Comparison of ENCODE assay signal across 25 cellular contexts in the genomic region with DNA sequence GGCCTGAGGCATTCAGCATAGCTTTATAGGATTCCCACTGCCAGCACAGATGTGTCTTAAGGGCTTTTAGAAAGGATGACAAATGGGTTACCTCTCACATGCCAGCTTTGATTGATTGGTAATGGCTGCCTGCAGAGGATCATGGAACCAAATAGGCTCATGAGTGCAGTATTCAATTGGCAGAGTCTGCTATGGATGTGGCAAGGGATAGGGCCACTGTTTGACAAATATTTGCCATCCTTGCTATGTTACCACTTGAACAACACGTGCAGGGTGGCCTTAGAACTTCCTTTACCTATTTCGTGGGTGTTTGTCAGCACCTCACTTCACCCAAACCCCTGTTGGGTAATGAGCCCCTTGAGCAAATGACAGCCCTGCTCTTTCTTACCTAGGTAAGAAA.
"Had no signal": no experiment of that assay in that cellular context is flagged by ENCODE, and none has a peak within 500 bp of the region (broad histone marks: within the 10 kb centered on the region; RNA-seq: fewer than 3 reads in every experiment).

No MANE protein-coding gene starts in this region.

- H3K27ac ChIP-seq: body of pancreas, cardiac muscle cell, epithelial cell of prostate, esophagus squamous epithelium, skin epidermis, thyroid gland, upper lobe of left lung, vagina had no signal

- H3K27me3 Mint-ChIP-seq: activated CD8-positive, alpha-beta T cell treated with anti-CD3 and anti-CD28 coated beads for 36 hours; activated naive CD8-positive, alpha-beta T cell had no signal

- H3K27ac Mint-ChIP-seq: activated B cell treated with CpG ODN at 0.5 μM for 24 hours; activated CD8-positive, alpha-beta T cell treated with anti-CD3 and anti-CD28 coated beads for 36 hours; activated naive CD8-positive, alpha-beta T cell; nephron; stimulated activated effector memory CD8-positive, alpha-beta T cell treated with anti-CD3 and anti-CD28 coated beads, Interleukin-12 subunit alpha, Interleukin-12 subunit beta, amount 100 ng/mL, for 72 hours; stimulated activated naive CD8-positive, alpha-beta T cell treated with anti-CD3 and anti-CD28 coated beads, Interleukin-15, Interleukin-2, amounts not matched to agents 100 ng/mL and 50 ng/mL, for 24 hours; T-helper 2 cell treated with Interferon-gamma antibody and Interleukin-4, amounts not matched to agents 5 μg/mL and 100 μg/mL, for 36 hours had no signal

- H3K36me3 Mint-ChIP-seq: activated naive CD8-positive, alpha-beta T cell; stimulated activated effector memory CD8-positive, alpha-beta T cell treated with anti-CD3 and anti-CD28 coated beads, Interleukin-12 subunit alpha, Interleukin-12 subunit beta, amount 100 ng/mL, for 72 hours had no signal

- H3K4me3 Mint-ChIP-seq: activated B cell treated with CpG ODN at 0.5 μM for 24 hours; activated CD8-positive, alpha-beta T cell treated with anti-CD3 and anti-CD28 coated beads for 36 hours; activated naive CD8-positive, alpha-beta T cell; nephron; stimulated activated effector memory CD8-positive, alpha-beta T cell treated with anti-CD3 and anti-CD28 coated beads, Interleukin-12 subunit alpha, Interleukin-12 subunit beta, amount 100 ng/mL, for 72 hours; stimulated activated naive CD8-positive, alpha-beta T cell treated with anti-CD3 and anti-CD28 coated beads, Interleukin-15, Interleukin-2, amounts not matched to agents 100 ng/mL and 50 ng/mL, for 24 hours; T-helper 2 cell treated with Interferon-gamma antibody and Interleukin-4, amounts not matched to agents 5 μg/mL and 100 μg/mL, for 36 hours had no signal

- H3K9me3 Mint-ChIP-seq: activated B cell treated with CpG ODN at 0.5 μM for 24 hours; activated CD8-positive, alpha-beta T cell treated with anti-CD3 and anti-CD28 coated beads for 36 hours; nephron; stimulated activated effector memory CD8-positive, alpha-beta T cell treated with anti-CD3 and anti-CD28 coated beads, Interleukin-12 subunit alpha, Interleukin-12 subunit beta, amount 100 ng/mL, for 72 hours; stimulated activated naive CD8-positive, alpha-beta T cell treated with anti-CD3 and anti-CD28 coated beads, Interleukin-15, Interleukin-2, amounts not matched to agents 100 ng/mL and 50 ng/mL, for 24 hours; T-helper 2 cell treated with Interferon-gamma antibody and Interleukin-4, amounts not matched to agents 5 μg/mL and 100 μg/mL, for 36 hours had no signal

- DNase-seq: activated B cell treated with CpG ODN at 0.5 μM for 24 hours; activated CD4-positive, alpha-beta T cell treated with anti-CD3 and anti-CD28 coated beads, Interleukin-2, amount 50 U/mL, for 1 hour; activated CD8-positive, alpha-beta T cell treated with anti-CD3 and anti-CD28 coated beads for 36 hours; activated naive CD4-positive, alpha-beta T cell; activated T-cell treated with anti-CD3 and anti-CD28 coated beads, Interleukin-2, amount 50 U/mL, for 48 hours; body of pancreas; cortex of kidney; esophagus squamous epithelium; foreskin melanocyte; left ventricle myocardium superior; mammary epithelial cell; stimulated activated CD4-positive, alpha-beta T cell treated with anti-CD3 and anti-CD28 coated beads, Interleukin-4, amount 100 ng/mL, for 24 hours; T-helper 1 cell; thyroid gland; upper lobe of left lung had no signal

- H3K4me1 Mint-ChIP-seq: activated B cell treated with CpG ODN at 0.5 μM for 24 hours; stimulated activated effector memory CD8-positive, alpha-beta T cell treated with anti-CD3 and anti-CD28 coated beads, Interleukin-12 subunit alpha, Interleukin-12 subunit beta, amount 100 ng/mL, for 72 hours had no signal

- ATAC-seq: activated CD8-positive, alpha-beta T cell treated with anti-CD3 and anti-CD28 coated beads for 36 hours; body of pancreas; left ventricle myocardium superior; sciatic nerve; stimulated activated effector memory CD8-positive, alpha-beta T cell treated with anti-CD3 and anti-CD28 coated beads, Interleukin-12 subunit alpha, Interleukin-12 subunit beta, amount 100 ng/mL, for 72 hours had no signal
